ENCODE assay signal across 17 cellular contexts in genomic region chr14:99314623-99315022, GRCh38. TPM values are rescaled to one million over a fixed set of nuclear protein-coding genes. Genes with fewer than 3 reads are reported as not detected.
DNase-seq lines count a peak whose midpoint lies in the region; ATAC-seq, FAIRE-seq and TF ChIP-seq lines count a peak whose summit lies in the region.
"Had no signal": no experiment of that assay in that cellular context is flagged by ENCODE, and none has a peak within 500 bp of the region (broad histone marks: within the 10 kb centered on the region; RNA-seq: fewer than 3 reads in every experiment).

No MANE protein-coding gene starts in this region.

- intact Hi-C loops in HepG2 (cut with micrococcal nuclease; ENCODE audit: unreplicated experiment) (loop anchor here (5.0 kb wide), 1 partner anchor 42 kb away; the partner anchor contains the start of gene BCL11B), right lobe of liver (cut with DNase I) (no loop called here), posterior vena cava (cut with DNase I) (no loop called here)

- H3K27me3 ChIP-seq in HepG2 (ENCODE audit: control insufficient read depth in 1 of 2, insufficient read depth in 2 of 2, low read length in 2 of 2) (no peaks in the 10 kb centered on the region), right lobe of liver (no peaks in the 10 kb centered on the region), mesendoderm (ENCODE audit: insufficient read depth, low read length, poor library complexity) (no peaks in the 10 kb centered on the region)

- no peaks in the 10 kb centered on the region for H3K36me3 ChIP-seq in HepG2 (replicated peaks in 1 of 2; ENCODE audit: control insufficient read depth in 1 of 2, insufficient read depth in 2 of 2, low read length in 2 of 2)
- no peaks in the 10 kb centered on the region for H3K36me3 ChIP-seq in right lobe of liver
- H3K36me3 ChIP-seq in mesendoderm (ENCODE audit: control insufficient read depth, insufficient read depth, low read length): no peaks in the 10 kb centered on the region

- no peak overlapping the region for H3K23ac ChIP-seq in mesendoderm (ENCODE audit: low read length)

- no peak overlapping the region for H3K56ac ChIP-seq in mesendoderm (ENCODE audit: low read length)

- no peaks in the 10 kb centered on the region for H3K79me1 ChIP-seq in mesendoderm (ENCODE audit: low read length)

- H3K4me3 ChIP-seq in HepG2 (replicated peaks in 1 of 3; ENCODE audit: insufficient read depth in 1 of 3, low read depth in 2 of 3, low read length in 3 of 3): no peak overlapping the region
- H3K4me3 ChIP-seq in right lobe of liver: no peak overlapping the region
- H3K4me3 ChIP-seq in mesendoderm (ENCODE audit: low read length): no peak overlapping the region

- H2AK5ac ChIP-seq in mesendoderm (ENCODE audit: low read length): no peak overlapping the region

- no peak for TF ChIP-seq CTCF in HepG2 (CRISPR knock-in tag; IDR thresholded peaks at IDR 0.05)
- TF ChIP-seq CTCF in right lobe of liver (IDR thresholded peaks at IDR 0.05): no peak

- H3K9me3 ChIP-seq in HepG2 (ENCODE audit: low read length) (no peaks in the 10 kb centered on the region), right lobe of liver (no peaks in the 10 kb centered on the region)

- no peak for TF ChIP-seq POLR2A in HepG2 (IDR thresholded peaks at IDR 0.05; ENCODE audit: insufficient read depth in 1 of 2, low read depth in 2 of 2, low read length in 2 of 2)
- TF ChIP-seq POLR2A in right lobe of liver (IDR thresholded peaks at IDR 0.05): no peak

- peaks cover 58% of the 10 kb centered on the region for H3K4me1 ChIP-seq in HepG2 (ENCODE audit: insufficient read depth, low read length)
- H3K4me1 ChIP-seq in right lobe of liver: peaks cover 0 to 34% (median 11%) of the 10 kb centered on the region in 4 donors
- H3K4me1 ChIP-seq in mesendoderm (ENCODE audit: control insufficient read depth, low read depth, low read length): no peaks in the 10 kb centered on the region

- H3K9ac ChIP-seq in HepG2 (ENCODE audit: insufficient read depth, low read depth, low read length): no peak overlapping the region
- H3K9ac ChIP-seq in mesendoderm (ENCODE audit: low read length): no peak overlapping the region

- H2AFZ ChIP-seq in HepG2 (ENCODE audit: low read length): no peak overlapping the region

- no peak overlapping the region for H2BK120ac ChIP-seq in mesendoderm (ENCODE audit: low read depth, low read length)

- CTCF ChIA-PET in HepG2 (lab: Yijun Ruan, JAX; ENCODE audit: low intra/inter-chr PET ratio, low total read pairs): no interaction called here

- H2BK5ac ChIP-seq in mesendoderm (ENCODE audit: low read length): no peak overlapping the region

- H3K18ac ChIP-seq in mesendoderm (ENCODE audit: low read length): no peak overlapping the region

- no peak overlapping the region for H4K8ac ChIP-seq in mesendoderm (ENCODE audit: low read depth, low read length)

- FAIRE-seq in HepG2 (lab: Jason Lieb, UNC): no peak
- FAIRE-seq: D721Med, GM12892 had no signal

- TF ChIP-seq EP300 in HepG2 (IDR thresholded peaks at IDR 0.05; ENCODE audit: low read depth in 2 of 2, low read length in 2 of 2): no peak
- TF ChIP-seq EP300 in HepG2 (CRISPR knock-in tag; IDR thresholded peaks at IDR 0.05; ENCODE audit: borderline replicate concordance): no peak

- WGBS in HepG2 (ENCODE audit: low lambda C conversion rate): 94% methylated on average over 5 of the region's 9 CpGs
- WGBS in right lobe of liver (ENCODE audit: insufficient coverage, low coverage, low lambda C conversion rate, missing lambda C conversion rate): 60% methylated on average over 1 of the region's 9 CpGs
- WGBS in mesendoderm (ENCODE audit: extremely low coverage, insufficient coverage, low lambda C conversion rate): no CpG with 5 or more reads among the region's 9 CpGs

- H3K27ac Mint-ChIP-seq in activated naive CD8-positive, alpha-beta T cell treated with anti-CD3 and anti-CD28 coated beads, Interleukin-2, amount 50 U/mL, for 24 hours: no peak overlapping the region
- H3K27ac Mint-ChIP-seq: B cell had no signal

- BruUV-seq in HepG2 (replicated peaks; lab: Mats Ljungman, UMichigan): no TSS peak

- no peak overlapping the region for H2BK15ac ChIP-seq in mesendoderm (replicated peaks; ENCODE audit: low read depth)

- H3K27ac ChIP-seq in HepG2 (ENCODE audit: extremely low read length, insufficient read depth, low read length) (no peak overlapping the region), right lobe of liver (no peak overlapping the region), mesendoderm (ENCODE audit: low read depth, low read length) (no peak overlapping the region)
- H3K27ac ChIP-seq: C4-2B had no signal

- peaks cover 2% of the 10 kb centered on the region for H3K36me3 Mint-ChIP-seq in activated naive CD8-positive, alpha-beta T cell treated with anti-CD3 and anti-CD28 coated beads, Interleukin-2, amount 50 U/mL, for 24 hours (ENCODE audit: low read depth)

- no peaks in the 10 kb centered on the region for H3K79me2 ChIP-seq in HepG2 (ENCODE audit: insufficient read depth, low read length)
- H3K79me2 ChIP-seq in mesendoderm (ENCODE audit: control insufficient read depth, insufficient read depth, low read length): no peaks in the 10 kb centered on the region

- no peak overlapping the region for H3K4me2 ChIP-seq in HepG2 (ENCODE audit: low read depth, low read length)
- H3K4me2 ChIP-seq in mesendoderm (ENCODE audit: low read length): no peak overlapping the region

- DNase-seq in HepG2 (ENCODE audit: low spot score) (no peak), right lobe of liver (no peak), SK-N-DZ (ENCODE audit: low spot score) (peak; percentile 54), islet precursor cell (peak; percentile 41), posterior vena cava (ENCODE audit: low spot score) (peak; percentile 14), germinal center (ENCODE audit: low spot score) (no peak), mesendoderm (no peak)
- no peak for DNase-seq in activated naive CD8-positive, alpha-beta T cell treated with anti-CD3 and anti-CD28 coated beads, Interleukin-2, amount 50 U/mL, for 24 hours
- DNase-seq: CD4-positive, alpha-beta memory T cell; DMS153; DMS79 treated with DMSO at 0.1 percent for 48 hours; EL; GDM1 had no signal

- no peak for ATAC-seq in HepG2
- ATAC-seq in right lobe of liver: no peak
- no peak for ATAC-seq in activated naive CD8-positive, alpha-beta T cell treated with anti-CD3 and anti-CD28 coated beads, Interleukin-2, amount 50 U/mL, for 24 hours

- H3K4me1 Mint-ChIP-seq in activated naive CD8-positive, alpha-beta T cell treated with anti-CD3 and anti-CD28 coated beads, Interleukin-2, amount 50 U/mL, for 24 hours: peaks cover 7% of the 10 kb centered on the region
- H3K4me1 Mint-ChIP-seq: B cell; CD4-positive, alpha-beta memory T cell had no signal

- H4K5ac ChIP-seq in mesendoderm (ENCODE audit: low read length): no peak overlapping the region

- POLR2A ChIA-PET in HepG2 (lab: Yijun Ruan, JAX): no interaction called here

- no peak overlapping the region for H3K4me3 Mint-ChIP-seq in activated naive CD8-positive, alpha-beta T cell treated with anti-CD3 and anti-CD28 coated beads, Interleukin-2, amount 50 U/mL, for 24 hours
- H3K4me3 Mint-ChIP-seq: B cell; CD4-positive, alpha-beta memory T cell had no signal

- peaks cover 7% of the 10 kb centered on the region for H3K27me3 Mint-ChIP-seq in activated naive CD8-positive, alpha-beta T cell treated with anti-CD3 and anti-CD28 coated beads, Interleukin-2, amount 50 U/mL, for 24 hours

- no peak overlapping the region for H3K4ac ChIP-seq in mesendoderm (ENCODE audit: low read depth, low read length)

- TF ChIP-seq RAD21 in HepG2 (CRISPR knock-in tag; IDR thresholded peaks at IDR 0.05): no peak

- peaks cover 5% of the 10 kb centered on the region for H3K9me3 Mint-ChIP-seq in activated naive CD8-positive, alpha-beta T cell treated with anti-CD3 and anti-CD28 coated beads, Interleukin-2, amount 50 U/mL, for 24 hours

- in situ Hi-C loops in HepG2 (cut with HindIII; ENCODE audit: extremely low pct_ligation_motif_present, low pct_unique_long_range_greater_than_20kb): no loop called here

- H4K20me1 ChIP-seq in HepG2 (ENCODE audit: insufficient read depth, low read length): no peaks in the 10 kb centered on the region

TF ChIP-seq in HepG2, 621 proteins besides CTCF, POLR2A, EP300 and RAD21 (continues in another document):
- TF ChIP-seq ZNF768 (CRISPR knock-in tag; IDR thresholded peaks at IDR 0.05): peak; percentile 94
- TF ChIP-seq ESRRA (CRISPR knock-in tag; IDR thresholded peaks at IDR 0.05; ENCODE audit: low read depth): no peak

RNA-seq across cellular contexts. Expression of gene BCL11B, which starts 42.6 kb away (rescaled TPM):
- total RNA-seq in HepG2 (2016; rRNA removed; fragmentation: Illumina TruSeq; extraction: Trizol) (not detected in 2 replicates), right lobe of liver (under 1 TPM; 0.04 to 0.61 (median 0.24) TPM), posterior vena cava (1 to 10 TPM in 1 of 2 donors, under 1 TPM in 1; 0.43 to 1.5 TPM)
- not detected in 2 replicates for total RNA-seq in HepG2 (2016; cell fraction: cytosol; rRNA removed; fragmentation: Illumina TruSeq; extraction: Trizol; ENCODE audit: low read depth)
- total RNA-seq in HepG2 (2016; cell fraction: insoluble cytoplasmic fraction; rRNA removed; fragmentation: Illumina TruSeq; extraction: Trizol): not detected in 2 replicates
- total RNA-seq in HepG2 (2016; cell fraction: membrane; rRNA removed; fragmentation: Illumina TruSeq; extraction: Trizol): not detected in 2 replicates
- total RNA-seq in HepG2 (2016; cell fraction: nucleus; rRNA removed; fragmentation: Illumina TruSeq; extraction: Trizol): not detected in 2 replicates
- not detected in 2 replicates for polyA plus RNA-seq in HepG2 (2011; rRNA removed)
- not detected in 2 replicates for polyA plus RNA-seq in HepG2 (2011; cell fraction: cytosol; rRNA removed)
- polyA plus RNA-seq in HepG2 (2011; cell fraction: nucleus; rRNA removed): 0.02 and 0.03 TPM in 2 replicates
- polyA plus RNA-seq in HepG2 (2012): not detected in 2 replicates
- not detected in 2 replicates for polyA plus RNA-seq in HepG2 (2016; cell fraction: cytosol; fragmentation: Illumina TruSeq; extraction: Trizol; ENCODE audit: low read depth)
- not detected in 2 replicates for polyA plus RNA-seq in HepG2 (2016; cell fraction: insoluble cytoplasmic fraction; fragmentation: Illumina TruSeq; extraction: Trizol; ENCODE audit: low read depth)
- polyA plus RNA-seq in HepG2 (2016; cell fraction: membrane; fragmentation: Illumina TruSeq; extraction: Trizol; ENCODE audit: low read depth): not detected in 2 replicates
- polyA plus RNA-seq in HepG2 (2016; cell fraction: nucleus; fragmentation: Illumina TruSeq; extraction: Trizol; ENCODE audit: insufficient read depth, low read depth): not detected in 2 replicates
- polyA minus RNA-seq in HepG2 (2011; rRNA and poly(A)+ RNA removed; ENCODE audit: low replicate concordance): not detected in 2 replicates
- not detected in 2 replicates for polyA minus RNA-seq in HepG2 (2011; cell fraction: cytosol; rRNA and poly(A)+ RNA removed)
- polyA minus RNA-seq in HepG2 (2011; cell fraction: nucleus; rRNA and poly(A)+ RNA removed): under 0.01 TPM in 1 of 2 replicates, not detected in the other
- polyA plus RNA-seq in SK-N-DZ (2014; cell fraction: cytosol; rRNA removed): 3.2 and 3.6 TPM in 2 replicates
- 2.2 and 3.2 TPM in 2 replicates for polyA plus RNA-seq in SK-N-DZ (2014; cell fraction: nucleus; rRNA removed)
- 2.8 TPM for polyA plus RNA-seq in mesendoderm (2013, experiment 1 of 2)
- 2.5 TPM for polyA plus RNA-seq in mesendoderm (2013, experiment 2 of 2)

Comparison
In these comparisons a context has a peak if more than half of its experiments do, and no peak if none do; other contexts are left out.
1. DNase-seq: peak in SK-N-DZ (single experiment), islet precursor cell (single experiment) and posterior vena cava (single experiment); none in HepG2 (single experiment), right lobe of liver (0 of 3), germinal center (single experiment), mesendoderm (single experiment) and activated naive CD8-positive, alpha-beta T cell treated with anti-CD3 and anti-CD28 coated beads, Interleukin-2, amount 50 U/mL, for 24 hours (single experiment).